Comparison of ENCODE assay signal across 1 cellular context in the genomic region with DNA sequence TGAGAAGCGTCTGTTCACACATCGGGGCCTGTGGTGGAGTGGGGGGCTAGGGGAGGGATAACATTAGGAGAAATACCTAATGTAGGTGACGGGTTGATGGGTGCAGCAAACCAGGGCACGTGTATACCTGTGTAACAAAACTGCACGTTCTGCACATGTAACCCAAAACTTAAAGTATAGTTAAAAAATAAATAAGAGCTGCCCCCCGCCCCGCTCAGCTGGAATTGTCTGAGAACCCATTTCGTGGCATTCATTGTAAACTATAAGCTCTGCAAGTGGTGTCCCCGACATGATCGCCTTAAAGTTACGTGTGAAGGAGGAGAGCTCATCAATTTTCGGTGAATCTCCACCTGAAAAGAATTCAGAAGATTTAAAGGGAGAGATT.
TF ChIP-seq lines count a peak whose summit lies in the region.

No MANE protein-coding gene starts in this region.

TF ChIP-seq in HCT116, 20 proteins besides CTCF, POLR2A, EP300 and RAD21 (continued from another document):
- no peak for TF ChIP-seq MAX (IDR thresholded peaks at IDR 0.05)
- TF ChIP-seq ZFX (IDR thresholded peaks at IDR 0.05): no peak
- no peak for TF ChIP-seq EGR1 (IDR thresholded peaks at IDR 0.05; ENCODE audit: low read depth)
- TF ChIP-seq EZH2phosphoT487 (IDR thresholded peaks at IDR 0.05; ENCODE audit: borderline replicate concordance): no peak
- no peak for TF ChIP-seq POLR2AphosphoS5 (IDR thresholded peaks at IDR 0.05; ENCODE audit: low read depth, low read length)
- no peak for TF ChIP-seq SRF (IDR thresholded peaks at IDR 0.05; ENCODE audit: low read depth)
- TF ChIP-seq ZNF274 (IDR thresholded peaks at IDR 0.05; ENCODE audit: low read depth, low read length): no peak
- no peak for TF ChIP-seq CBX3 (IDR thresholded peaks at IDR 0.05; ENCODE audit: low read depth)
- no peak for TF ChIP-seq EZH2 (IDR thresholded peaks at IDR 0.05)
- TF ChIP-seq FOSL1 (IDR thresholded peaks at IDR 0.05; ENCODE audit: low read depth): no peak
